Comparison of ENCODE assay signal across 17 cellular contexts in genomic region chr4:8872402-8873291, GRCh38. TPM values are rescaled to one million over a fixed set of nuclear protein-coding genes. Genes with fewer than 3 reads are reported as not detected.
DNase-seq lines count a peak whose midpoint lies in the region; ATAC-seq and TF ChIP-seq lines count a peak whose summit lies in the region.
"Had no signal": no experiment of that assay in that cellular context is flagged by ENCODE, and none has a peak within 500 bp of the region (broad histone marks: within the 10 kb centered on the region; RNA-seq: fewer than 3 reads in every experiment).

No MANE protein-coding gene starts in this region.

- H3K36me3 ChIP-seq in MG63 (no peaks in the 10 kb centered on the region), iPS-18a (ENCODE audit: control insufficient read depth, low read depth, low read length) (no peaks in the 10 kb centered on the region), psoas muscle (ENCODE audit: insufficient read depth in 1 of 2, low read depth in 1 of 2) (no peaks in the 10 kb centered on the region)
- H3K36me3 ChIP-seq: thoracic aorta had no signal

- no peak overlapping the region for H3K4me3 Mint-ChIP-seq in activated naive CD8-positive, alpha-beta T cell
- H3K4me3 Mint-ChIP-seq in activated naive CD8-positive, alpha-beta T cell treated with anti-CD3 and anti-CD28 coated beads for 36 hours: no peak overlapping the region

- peak overlapping the region; percentile 50 for H3K4me3 ChIP-seq in MG63
- peak overlapping the region; percentile 35 for H3K4me3 ChIP-seq in iPS-18a (ENCODE audit: low read length)
- H3K4me3 ChIP-seq in psoas muscle: peak overlapping the region; percentile 11
- H3K4me3 ChIP-seq: thoracic aorta had no signal

- H3K27me3 Mint-ChIP-seq in activated naive CD8-positive, alpha-beta T cell: peaks cover 42% of the 10 kb centered on the region
- peaks cover 85% of the 10 kb centered on the region for H3K27me3 Mint-ChIP-seq in activated naive CD8-positive, alpha-beta T cell treated with anti-CD3 and anti-CD28 coated beads for 36 hours

- no peak for TF ChIP-seq CTCF in psoas muscle (IDR thresholded peaks at IDR 0.05)

- H3K9ac ChIP-seq in iPS-18a (ENCODE audit: low read length): no peak overlapping the region

- ATAC-seq in psoas muscle: no peak

- H3K9me3 Mint-ChIP-seq in activated naive CD8-positive, alpha-beta T cell (ENCODE audit: low read depth): no peaks in the 10 kb centered on the region
- H3K9me3 Mint-ChIP-seq in activated naive CD8-positive, alpha-beta T cell treated with anti-CD3 and anti-CD28 coated beads for 36 hours: peaks cover 5% of the 10 kb centered on the region

- no peak for DNase-seq in activated naive CD8-positive, alpha-beta T cell treated with anti-CD3 and anti-CD28 coated beads for 36 hours
- no peak for DNase-seq in MG63
- no peak for DNase-seq in psoas muscle
- no peak for DNase-seq in HuH-7.5 (ENCODE audit: low spot score)
- no peak for DNase-seq in NCI-H526 (lab: John Stamatoyannopoulos, UW)
- no peak for DNase-seq in substantia nigra (lab: John Stamatoyannopoulos, UW)
- DNase-seq: activated CD4-positive, alpha-beta T cell treated with anti-CD3 and anti-CD28 coated beads for 48 hours; activated naive CD4-positive, alpha-beta T cell treated with Interleukin-2 at 50 U/mL for 16 hours; DMS53; Kasumi-1; left cardiac atrium; NCI-H1417 treated with DMSO at 0.1 percent for 48 hours had no signal

- intact Hi-C loops in psoas muscle (cut with DNase I): no loop called here

- WGBS in psoas muscle, 3 donors: 3 to 4% (median 4%) methylated on average over 53 to 55 of the region's 55 CpGs

- H3K4me1 ChIP-seq in iPS-18a (ENCODE audit: control insufficient read depth, low read depth, low read length) (no peaks in the 10 kb centered on the region), psoas muscle (no peaks in the 10 kb centered on the region)

- H3K27ac Mint-ChIP-seq in activated naive CD8-positive, alpha-beta T cell: peak overlapping the region; percentile 38
- H3K27ac Mint-ChIP-seq in activated naive CD8-positive, alpha-beta T cell treated with anti-CD3 and anti-CD28 coated beads for 36 hours: no peak overlapping the region
- H3K27ac Mint-ChIP-seq: CD4-positive, CD25-positive, alpha-beta regulatory T cell had no signal

- H3K4me1 Mint-ChIP-seq in activated naive CD8-positive, alpha-beta T cell (ENCODE audit: low read depth): peaks cover 4% of the 10 kb centered on the region
- peaks cover 9% of the 10 kb centered on the region for H3K4me1 Mint-ChIP-seq in activated naive CD8-positive, alpha-beta T cell treated with anti-CD3 and anti-CD28 coated beads for 36 hours

- H3K27ac ChIP-seq in iPS-18a (ENCODE audit: low read length) (no peak overlapping the region), psoas muscle (no peak overlapping the region), substantia nigra (ENCODE audit: low read depth, low read length, poor library complexity, severe bottlenecking) (no peak overlapping the region)
- H3K27ac ChIP-seq: RWPE1, thoracic aorta had no signal

- H3K9me3 ChIP-seq in MG63: no peaks in the 10 kb centered on the region
- no peaks in the 10 kb centered on the region for H3K9me3 ChIP-seq in iPS-18a (ENCODE audit: control insufficient read depth, low read depth, low read length)
- H3K9me3 ChIP-seq in psoas muscle: no peaks in the 10 kb centered on the region
- H3K9me3 ChIP-seq: thoracic aorta had no signal

- H3K27me3 ChIP-seq in MG63 (no peaks in the 10 kb centered on the region), iPS-18a (ENCODE audit: control insufficient read depth, insufficient read depth, low read length) (peaks cover 97% of the 10 kb centered on the region), psoas muscle (ENCODE audit: insufficient read depth in 3 of 3, low read length in 2 of 3) (peaks cover 0 to 89% (median 53%) of the 10 kb centered on the region in 3 donors)

- no peaks in the 10 kb centered on the region for H3K36me3 Mint-ChIP-seq in activated naive CD8-positive, alpha-beta T cell
- H3K36me3 Mint-ChIP-seq in activated naive CD8-positive, alpha-beta T cell treated with anti-CD3 and anti-CD28 coated beads for 36 hours: no peaks in the 10 kb centered on the region
- H3K36me3 Mint-ChIP-seq: CD4-positive, CD25-positive, alpha-beta regulatory T cell had no signal

RNA-seq across cellular contexts. Expression of gene HMX1, which starts 1.0 kb away (rescaled TPM):
- not detected for total RNA-seq in activated naive CD8-positive, alpha-beta T cell treated with anti-CD3 and anti-CD28 coated beads for 36 hours
- 7.5 and 17.5 TPM in 2 replicates for total RNA-seq in MG63 (2014; rRNA removed; shearing (Covaris generic); ENCODE audit: low replicate concordance)
- not detected for total RNA-seq in psoas muscle
- polyA plus RNA-seq in psoas muscle: not detected
- total RNA-seq: CD4-positive, CD25-positive, alpha-beta regulatory T cell; left cardiac atrium had no signal
- polyA plus RNA-seq: CD4-positive, CD25-positive, alpha-beta regulatory T cell had no signal
